ENCODE assay signal across 8 cellular contexts in genomic region chr14:88793259-88793625, GRCh38. TPM values are rescaled to one million over a fixed set of nuclear protein-coding genes. Genes with fewer than 3 reads are reported as not detected.
DNase-seq lines count a peak whose midpoint lies in the region; ATAC-seq and TF ChIP-seq lines count a peak whose summit lies in the region.

No MANE protein-coding gene starts in this region.

- no peak for ATAC-seq in activated naive CD8-positive, alpha-beta T cell treated with anti-CD3 and anti-CD28 coated beads, Interleukin-2, amount 10 ng/mL, durations not matched to agents 7 days and 5 days (ENCODE audit: low read depth)
- ATAC-seq in stimulated activated naive B cell treated with anti-CD40 and anti-IgM and Interleukin-4, amounts not matched to agents 10 μg/mL and 1 μg/mL and 100 μg/mL, for 72 hours (replicated peaks) = no peak
- ATAC-seq in GM19395 (IDR thresholded peaks at IDR 0.05; ENCODE audit: unreplicated experiment) = no peak

- DNase-seq in HL-60 (ENCODE audit: low read depth in 1 of 2, low spot score in 1 of 2) = no peak
- no peak for DNase-seq in activated naive CD8-positive, alpha-beta T cell treated with anti-CD3 and anti-CD28 coated beads, Interleukin-2, amount 10 ng/mL, durations not matched to agents 7 days and 5 days
- no peak for DNase-seq in stimulated activated naive B cell treated with anti-CD40 and anti-IgM and Interleukin-4, amounts not matched to agents 10 μg/mL and 1 μg/mL and 100 μg/mL, for 72 hours
- no peak for DNase-seq in activated gamma-delta T cell (lab: John Stamatoyannopoulos, UW)
- no peak for DNase-seq in MV-4-11 (lab: John Stamatoyannopoulos, UW)
- no peak for DNase-seq in NCI-H2107 treated with DMSO at 0.1 percent for 48 hours (lab: John Stamatoyannopoulos, UW; ENCODE audit: unreplicated experiment)

- no peak overlapping the region for H3K27ac ChIP-seq in HL-60 (replicated peaks)

- peaks cover 20% of the 10 kb centered on the region for H3K27me3 ChIP-seq in HL-60 (ENCODE audit: insufficient read depth, poor library complexity, severe bottlenecking)

- H3K27ac Mint-ChIP-seq in activated naive CD8-positive, alpha-beta T cell treated with anti-CD3 and anti-CD28 coated beads, Interleukin-2, amount 10 ng/mL, durations not matched to agents 7 days and 5 days = no peak overlapping the region
- peak overlapping the region; percentile 86 for H3K27ac Mint-ChIP-seq in stimulated activated naive B cell treated with anti-CD40 and anti-IgM and Interleukin-4, amounts not matched to agents 10 μg/mL and 1 μg/mL and 100 μg/mL, for 72 hours

- no peaks in the 10 kb centered on the region for H3K36me3 Mint-ChIP-seq in activated naive CD8-positive, alpha-beta T cell treated with anti-CD3 and anti-CD28 coated beads, Interleukin-2, amount 10 ng/mL, durations not matched to agents 7 days and 5 days
- no peaks in the 10 kb centered on the region for H3K36me3 Mint-ChIP-seq in stimulated activated naive B cell treated with anti-CD40 and anti-IgM and Interleukin-4, amounts not matched to agents 10 μg/mL and 1 μg/mL and 100 μg/mL, for 72 hours

- H3K4me3 Mint-ChIP-seq in activated naive CD8-positive, alpha-beta T cell treated with anti-CD3 and anti-CD28 coated beads, Interleukin-2, amount 10 ng/mL, durations not matched to agents 7 days and 5 days = peak overlapping the region; percentile 74
- H3K4me3 Mint-ChIP-seq in stimulated activated naive B cell treated with anti-CD40 and anti-IgM and Interleukin-4, amounts not matched to agents 10 μg/mL and 1 μg/mL and 100 μg/mL, for 72 hours = peak overlapping the region; percentile 82 to 90

- H3K4me1 Mint-ChIP-seq in activated naive CD8-positive, alpha-beta T cell treated with anti-CD3 and anti-CD28 coated beads, Interleukin-2, amount 10 ng/mL, durations not matched to agents 7 days and 5 days = peaks cover 13% of the 10 kb centered on the region
- peaks cover 8 to 18% of the 10 kb centered on the region in 2 donors for H3K4me1 Mint-ChIP-seq in stimulated activated naive B cell treated with anti-CD40 and anti-IgM and Interleukin-4, amounts not matched to agents 10 μg/mL and 1 μg/mL and 100 μg/mL, for 72 hours

- TF ChIP-seq CTCF in HL-60 (IDR thresholded peaks at IDR 0.05; ENCODE audit: insufficient read depth, low read length) = no peak

- H3K4me3 ChIP-seq in HL-60 (replicated peaks; ENCODE audit: insufficient read depth, low read length) = peak overlapping the region; percentile 68
- H3K4me3 ChIP-seq in iPS-18c (ENCODE audit: insufficient read depth, low read depth, low read length) = peak overlapping the region; percentile 65

- peaks cover 16% of the 10 kb centered on the region for H3K27me3 Mint-ChIP-seq in activated naive CD8-positive, alpha-beta T cell treated with anti-CD3 and anti-CD28 coated beads, Interleukin-2, amount 10 ng/mL, durations not matched to agents 7 days and 5 days
- peaks cover 6 to 7% of the 10 kb centered on the region in 2 donors for H3K27me3 Mint-ChIP-seq in stimulated activated naive B cell treated with anti-CD40 and anti-IgM and Interleukin-4, amounts not matched to agents 10 μg/mL and 1 μg/mL and 100 μg/mL, for 72 hours

- H3K9me3 Mint-ChIP-seq in activated naive CD8-positive, alpha-beta T cell treated with anti-CD3 and anti-CD28 coated beads, Interleukin-2, amount 10 ng/mL, durations not matched to agents 7 days and 5 days = no peaks in the 10 kb centered on the region
- H3K9me3 Mint-ChIP-seq in stimulated activated naive B cell treated with anti-CD40 and anti-IgM and Interleukin-4, amounts not matched to agents 10 μg/mL and 1 μg/mL and 100 μg/mL, for 72 hours = no peaks in the 10 kb centered on the region

- H3K9me3 ChIP-seq in iPS-18c (ENCODE audit: control insufficient read depth, insufficient read depth, low read length) = no peaks in the 10 kb centered on the region

- POLR2A ChIA-PET in activated naive CD8-positive, alpha-beta T cell treated with anti-CD3 and anti-CD28 coated beads, Interleukin-2, amount 10 ng/mL, durations not matched to agents 7 days and 5 days (lab: Charles Lee) = interaction anchor here (1.0 to 1.2 kb wide), 2 partner anchors 31 to 1163 kb away, joined by 3 to 7 read pairs; partner anchors contain the start of gene TTC8

RNA-seq across cellular contexts. Expression of gene EML5, which starts 0.5 kb away (rescaled TPM):
- 1 to 10 TPM; 2.2 to 2.9 TPM for total RNA-seq in activated naive CD8-positive, alpha-beta T cell treated with anti-CD3 and anti-CD28 coated beads, Interleukin-2, amount 10 ng/mL, durations not matched to agents 7 days and 5 days

RNA-seq across cellular contexts. Expression of gene TTC8, which starts 31.2 kb away (rescaled TPM):
- 1 to 10 TPM; 1.3 to 2.2 TPM for total RNA-seq in activated naive CD8-positive, alpha-beta T cell treated with anti-CD3 and anti-CD28 coated beads, Interleukin-2, amount 10 ng/mL, durations not matched to agents 7 days and 5 days
